Comparison of ENCODE assay signal across 22 cellular contexts in the genomic region with DNA sequence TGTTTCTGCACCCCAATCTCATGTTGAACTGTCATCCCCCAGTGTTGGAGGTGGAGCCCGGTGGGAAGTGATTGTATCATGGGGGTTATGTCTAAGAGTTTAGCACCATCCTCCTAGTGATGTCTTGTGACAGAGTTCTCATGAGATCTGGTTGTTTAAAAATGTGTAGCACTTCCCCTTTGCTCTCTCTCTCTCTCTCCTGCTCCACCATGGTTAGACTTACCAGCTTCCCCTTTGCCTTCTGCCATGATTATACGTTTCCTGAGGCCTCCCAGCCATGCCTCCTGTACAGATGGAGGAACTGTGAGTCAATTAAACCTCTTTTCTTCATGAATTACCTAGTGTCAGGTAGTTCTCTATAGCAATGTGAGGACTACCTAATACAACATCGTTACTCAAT.
"Had no signal": no experiment of that assay in that cellular context is flagged by ENCODE, and none has a peak within 500 bp of the region (broad histone marks: within the 10 kb centered on the region; RNA-seq: fewer than 3 reads in every experiment).

No MANE protein-coding gene starts in this region.

- H3K36me3 Mint-ChIP-seq: activated CD8-positive, alpha-beta memory T cell treated with anti-CD3 and anti-CD28 coated beads, Interleukin-2, amount 10 ng/mL, durations not matched to agents 7 days and 5 days; natural killer cell treated with Interleukin-12 subunit alpha and Interleukin-12 subunit beta and Interleukin-15 and Interleukin-18, amount 100 ng/mL, for 72 hours; stimulated activated naive B cell treated with anti-CD40 and anti-IgM and Interleukin-4, amounts not matched to agents 10 μg/mL and 1 μg/mL and 100 μg/mL, for 72 hours had no signal

- H3K27me3 ChIP-seq: gastrocnemius medialis, heart left ventricle, right atrium auricular region, tibial artery had no signal

- H3K36me3 ChIP-seq: gastrocnemius medialis, heart left ventricle, right atrium auricular region, tibial artery had no signal

- H3K27ac Mint-ChIP-seq: activated CD8-positive, alpha-beta memory T cell treated with anti-CD3 and anti-CD28 coated beads, Interleukin-2, amount 10 ng/mL, durations not matched to agents 7 days and 5 days; activated naive CD4-positive, alpha-beta T cell treated with anti-CD3 and anti-CD28 coated beads for 36 hours; activated naive CD8-positive, alpha-beta T cell treated with anti-CD3 and anti-CD28 coated beads, Interleukin-2, amount 50 U/mL, for 24 hours; activated T-helper 2 cell treated with anti-CD3 and anti-CD28 coated beads, Interferon-gamma antibody, Interleukin-2, Interleukin-4, amounts not matched to agents 10 μg/mL and 5 μg/mL and 100 μg/mL, durations not matched to agents 14 hours and 24 hours and 36 hours; natural killer cell treated with Interleukin-12 subunit alpha and Interleukin-12 subunit beta and Interleukin-15 and Interleukin-18, amount 100 ng/mL, for 72 hours; stimulated activated naive B cell treated with anti-CD40 and anti-IgM and Interleukin-4, amounts not matched to agents 10 μg/mL and 1 μg/mL and 100 μg/mL, for 72 hours had no signal

- FAIRE-seq: astrocyte, bronchial epithelial cell, urothelium cell line had no signal

- H3K4me3 ChIP-seq: gastrocnemius medialis, heart left ventricle, right atrium auricular region, skin epidermis, tibial artery had no signal

- H3K27ac ChIP-seq: gastrocnemius medialis, heart left ventricle, right atrium auricular region, skin epidermis, tibial artery, VCaP had no signal

- H3K4me3 Mint-ChIP-seq: activated CD8-positive, alpha-beta memory T cell treated with anti-CD3 and anti-CD28 coated beads, Interleukin-2, amount 10 ng/mL, durations not matched to agents 7 days and 5 days; activated naive CD4-positive, alpha-beta T cell treated with anti-CD3 and anti-CD28 coated beads for 36 hours; activated naive CD8-positive, alpha-beta T cell treated with anti-CD3 and anti-CD28 coated beads, Interleukin-2, amount 50 U/mL, for 24 hours; natural killer cell treated with Interleukin-12 subunit alpha and Interleukin-12 subunit beta and Interleukin-15 and Interleukin-18, amount 100 ng/mL, for 72 hours; stimulated activated naive B cell treated with anti-CD40 and anti-IgM and Interleukin-4, amounts not matched to agents 10 μg/mL and 1 μg/mL and 100 μg/mL, for 72 hours had no signal

- H3K4me1 Mint-ChIP-seq: activated CD8-positive, alpha-beta memory T cell treated with anti-CD3 and anti-CD28 coated beads, Interleukin-2, amount 10 ng/mL, durations not matched to agents 7 days and 5 days; activated naive CD8-positive, alpha-beta T cell treated with anti-CD3 and anti-CD28 coated beads, Interleukin-2, amount 50 U/mL, for 24 hours; stimulated activated naive B cell treated with anti-CD40 and anti-IgM and Interleukin-4, amounts not matched to agents 10 μg/mL and 1 μg/mL and 100 μg/mL, for 72 hours had no signal

- H3K27me3 Mint-ChIP-seq: activated CD8-positive, alpha-beta memory T cell treated with anti-CD3 and anti-CD28 coated beads, Interleukin-2, amount 10 ng/mL, durations not matched to agents 7 days and 5 days; activated naive CD8-positive, alpha-beta T cell treated with anti-CD3 and anti-CD28 coated beads, Interleukin-2, amount 50 U/mL, for 24 hours; natural killer cell treated with Interleukin-12 subunit alpha and Interleukin-12 subunit beta and Interleukin-15 and Interleukin-18, amount 100 ng/mL, for 72 hours; stimulated activated naive B cell treated with anti-CD40 and anti-IgM and Interleukin-4, amounts not matched to agents 10 μg/mL and 1 μg/mL and 100 μg/mL, for 72 hours had no signal

- H3K4me1 ChIP-seq: gastrocnemius medialis, heart left ventricle, right atrium auricular region, tibial artery had no signal

- H3K9me3 ChIP-seq: gastrocnemius medialis, heart left ventricle, right atrium auricular region, tibial artery had no signal

- DNase-seq: activated CD4-positive, alpha-beta T cell treated with anti-CD3 and anti-CD28 coated beads for 1 hour; activated CD4-positive, alpha-beta T cell treated with anti-CD3 and anti-CD28 coated beads, Interleukin-2, amount 50 U/mL, for 4 hours; activated CD8-positive, alpha-beta memory T cell treated with anti-CD3 and anti-CD28 coated beads, Interleukin-2, amount 10 ng/mL, durations not matched to agents 7 days and 5 days; activated naive CD4-positive, alpha-beta T cell treated with anti-CD3 and anti-CD28 coated beads for 36 hours; activated naive CD8-positive, alpha-beta T cell treated with anti-CD3 and anti-CD28 coated beads, Interleukin-2, amount 50 U/mL, for 24 hours; activated T-cell treated with anti-CD3 and anti-CD28 coated beads, Interleukin-2, amount 50 U/mL, for 1 hour; gastrocnemius medialis; heart left ventricle; mesendoderm; posterior cingulate gyrus; stimulated activated CD4-positive, alpha-beta T cell treated with anti-CD3 and anti-CD28 coated beads, Interleukin-15, amount 100 ng/mL, for 24 hours; stimulated activated CD4-positive, alpha-beta T cell treated with anti-CD3 and anti-CD28 coated beads, Interleukin-4, amount 100 ng/mL, for 1 hour; stimulated activated naive B cell treated with anti-CD40 and anti-IgM and Interleukin-4, amounts not matched to agents 10 μg/mL and 1 μg/mL and 100 μg/mL, for 72 hours; tibial artery had no signal

- H3K9me3 Mint-ChIP-seq: activated naive CD4-positive, alpha-beta T cell treated with anti-CD3 and anti-CD28 coated beads for 36 hours; activated T-helper 2 cell treated with anti-CD3 and anti-CD28 coated beads, Interferon-gamma antibody, Interleukin-2, Interleukin-4, amounts not matched to agents 10 μg/mL and 5 μg/mL and 100 μg/mL, durations not matched to agents 14 hours and 24 hours and 36 hours had no signal
